In the genomic region with DNA sequence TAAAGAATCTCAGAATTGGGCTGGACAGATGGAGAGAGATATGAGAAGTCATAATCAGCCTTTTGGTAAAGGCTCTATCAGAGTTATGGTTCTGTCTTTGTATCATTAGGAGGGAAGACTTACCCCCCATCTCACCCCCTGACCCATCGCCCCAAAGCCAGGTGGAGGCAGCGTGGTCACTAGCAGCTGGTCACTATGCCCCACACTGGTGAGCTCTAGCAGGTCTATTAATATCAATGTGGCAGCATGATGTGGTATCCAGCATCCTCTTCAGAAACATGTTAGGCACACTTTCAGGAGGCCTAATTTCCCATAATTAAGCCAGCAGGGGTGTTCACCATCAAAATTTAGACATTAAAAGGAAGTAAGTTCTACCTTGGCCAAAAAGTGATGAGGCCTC, we compare ENCODE assay signal across 16 cellular contexts.
DNase-seq lines count a peak whose midpoint lies in the region; ATAC-seq lines count a peak whose summit lies in the region.
"Had no signal": no experiment of that assay in that cellular context is flagged by ENCODE, and none has a peak within 500 bp of the region (broad histone marks: within the 10 kb centered on the region; RNA-seq: fewer than 3 reads in every experiment).

No MANE protein-coding gene starts in this region.

- H3K9ac ChIP-seq in neuronal stem cell (ENCODE audit: low read depth, low read length, poor library complexity) = no peak overlapping the region

- peaks cover 0 to 2% (median 0%) of the 10 kb centered on the region in 5 donors for H3K9me3 Mint-ChIP-seq in CD8-positive, alpha-beta memory T cell

- peaks cover 0 to 2% of the 10 kb centered on the region in 2 donors for H3K27me3 Mint-ChIP-seq in CD8-positive, alpha-beta memory T cell
- H3K27me3 Mint-ChIP-seq: B cell; CD4-positive, alpha-beta T cell had no signal

- H3K4me1 ChIP-seq in SJSA1 (replicated peaks) (peaks cover 16% of the 10 kb centered on the region), neuronal stem cell (ENCODE audit: control insufficient read depth in 2 of 2, insufficient read depth in 1 of 2, low read depth in 1 of 2, low read length in 2 of 2) (peaks cover 0 to 2% of the 10 kb centered on the region in 2 donors), SJCRH30 (no peaks in the 10 kb centered on the region), aorta (ENCODE audit: control insufficient read depth in 1 of 2, insufficient read depth in 2 of 2, low read length in 2 of 2) (no peaks in the 10 kb centered on the region)
- H3K4me1 ChIP-seq in CD8-positive, alpha-beta memory T cell (ENCODE audit: insufficient read depth, low read length) = no peaks in the 10 kb centered on the region

- no peak overlapping the region for H2BK15ac ChIP-seq in neuronal stem cell (ENCODE audit: low read length)

- H3K18ac ChIP-seq in neuronal stem cell (ENCODE audit: low read length) = no peak overlapping the region

- no peaks in the 10 kb centered on the region for H3K27me3 ChIP-seq in SJSA1 (replicated peaks)
- no peaks in the 10 kb centered on the region for H3K27me3 ChIP-seq in neuronal stem cell (ENCODE audit: control insufficient read depth in 3 of 3, insufficient read depth in 3 of 3, low read depth in 1 of 3, low read length in 3 of 3)
- no peaks in the 10 kb centered on the region for H3K27me3 ChIP-seq in SJCRH30
- H3K27me3 ChIP-seq in CD8-positive, alpha-beta memory T cell (ENCODE audit: insufficient read depth, low read length, poor library complexity, severe bottlenecking) = no peaks in the 10 kb centered on the region
- H3K27me3 ChIP-seq in aorta (ENCODE audit: control insufficient read depth in 1 of 2, insufficient read depth in 2 of 2, low read length in 1 of 2) = no peaks in the 10 kb centered on the region

- no peaks in the 10 kb centered on the region for H3K79me1 ChIP-seq in neuronal stem cell (ENCODE audit: low read depth, low read length)

- no peak overlapping the region for H2BK5ac ChIP-seq in neuronal stem cell (ENCODE audit: low read length)

- H4K8ac ChIP-seq in neuronal stem cell (ENCODE audit: low read depth, low read length) = no peak overlapping the region

- no peak overlapping the region for H3K23ac ChIP-seq in neuronal stem cell (ENCODE audit: low read depth, low read length, poor library complexity)

- no peak overlapping the region for H3K4me3 Mint-ChIP-seq in CD8-positive, alpha-beta memory T cell
- H3K4me3 Mint-ChIP-seq: B cell; CD4-positive, alpha-beta T cell; H9 had no signal

- no peak overlapping the region for H4K91ac ChIP-seq in neuronal stem cell (ENCODE audit: low read depth, low read length, poor library complexity)

- H3K27ac Mint-ChIP-seq in CD8-positive, alpha-beta memory T cell = no peak overlapping the region
- H3K27ac Mint-ChIP-seq: B cell; CD4-positive, alpha-beta T cell; H9 had no signal

- no peak overlapping the region for H3K4ac ChIP-seq in neuronal stem cell (ENCODE audit: low read length)

- H3K4me2 ChIP-seq in neuronal stem cell (ENCODE audit: insufficient read depth, low read length, poor library complexity, severe bottlenecking) = no peak overlapping the region

- H3K36me3 ChIP-seq in SJSA1 (no peaks in the 10 kb centered on the region), neuronal stem cell (replicated peaks in 1 of 2; ENCODE audit: control insufficient read depth in 2 of 2, insufficient read depth in 2 of 2, low read length in 2 of 2) (no peaks in the 10 kb centered on the region), SJCRH30 (no peaks in the 10 kb centered on the region), aorta (ENCODE audit: control insufficient read depth in 1 of 2, insufficient read depth in 2 of 2, low read length in 1 of 2) (no peaks in the 10 kb centered on the region)
- H3K36me3 ChIP-seq in CD8-positive, alpha-beta memory T cell (ENCODE audit: insufficient read depth, low read length) = no peaks in the 10 kb centered on the region

- POLR2A ChIA-PET in CD8-positive, alpha-beta memory T cell (lab: Charles Lee) = no interaction called here

- H2BK120ac ChIP-seq in neuronal stem cell (ENCODE audit: low read depth, low read length) = no peak overlapping the region

- H3K4me3 ChIP-seq in SJSA1 (no peak overlapping the region), neuronal stem cell (ENCODE audit: low read length in 2 of 2) (no peak overlapping the region), SJCRH30 (no peak overlapping the region), aorta (ENCODE audit: low read length in 2 of 2) (no peak overlapping the region)
- no peak overlapping the region for H3K4me3 ChIP-seq in CD8-positive, alpha-beta memory T cell (ENCODE audit: low read length)

- CTCF ChIA-PET in CD8-positive, alpha-beta memory T cell (lab: Charles Lee) = no interaction called here

- H2AFZ ChIP-seq in neuronal stem cell (ENCODE audit: low read length) = no peak overlapping the region

- no peaks in the 10 kb centered on the region for H3K4me1 Mint-ChIP-seq in CD8-positive, alpha-beta memory T cell
- H3K4me1 Mint-ChIP-seq: B cell, H9 had no signal

- DNase-seq in SJSA1 (ENCODE audit: low read depth in 1 of 2, low spot score in 2 of 2) (no peak), Right ventricle myocardium superior (no peak), left ventricle myocardium superior (no peak), neuronal stem cell (ENCODE audit: low spot score) (no peak), SJCRH30 (no peak), aorta (no peak)
- DNase-seq in CD8-positive, alpha-beta memory T cell = no peak
- DNase-seq: C1 segment of cervical spinal cord; CD4-positive, alpha-beta T cell; COR-L47; DMS153; DMS79 treated with DMSO at 0.1 percent for 48 hours; GOT3; H9 had no signal

- no peak overlapping the region for H2AK5ac ChIP-seq in neuronal stem cell (ENCODE audit: low read depth, low read length)

- no peak overlapping the region for H2BK12ac ChIP-seq in neuronal stem cell (ENCODE audit: low read length)

- peak overlapping the region; percentile 91 for H3K14ac ChIP-seq in neuronal stem cell (ENCODE audit: low read length)

- WGBS in neuronal stem cell (ENCODE audit: extremely low coverage in 2 of 2, insufficient read length in 2 of 2, insufficient replicate concordance in 1 of 2), 2 donors = no CpG with 5 or more reads among the region's 2 CpGs
- 98% methylated on average over 2 of the region's 2 CpGs for whole genome bisulfite sequencing in aorta, 2 donors

- peaks cover 0 to 5% (median 0%) of the 10 kb centered on the region in 3 donors for H3K36me3 Mint-ChIP-seq in CD8-positive, alpha-beta memory T cell

- ATAC-seq in Right ventricle myocardium superior (ENCODE audit: poor library complexity) (peak; percentile 71), left ventricle myocardium superior (peak; percentile 68), aorta (ENCODE audit: low FRiP score) (no peak)

- H3K27ac ChIP-seq in SJSA1 (peak overlapping the region; percentile 32; the same call in 1 of the 2 replicates), neuronal stem cell (replicated peaks; ENCODE audit: low read length) (no peak overlapping the region), SJCRH30 (no peak overlapping the region), aorta (ENCODE audit: low read depth in 1 of 2, low read length in 2 of 2) (no peak overlapping the region)
- H3K27ac ChIP-seq in CD8-positive, alpha-beta memory T cell (ENCODE audit: low read depth, low read length) = no peak overlapping the region
- H3K27ac ChIP-seq: HL-60 had no signal

- H3K9me3 ChIP-seq in SJSA1 (replicated peaks) = no peaks in the 10 kb centered on the region
- H3K9me3 ChIP-seq in neuronal stem cell (replicated peaks in 1 of 2; ENCODE audit: control insufficient read depth in 2 of 2, insufficient read depth in 1 of 2, low read depth in 1 of 2, low read length in 2 of 2) = peaks cover 0 to 3% of the 10 kb centered on the region in 2 donors
- H3K9me3 ChIP-seq in SJCRH30 (replicated peaks) = no peaks in the 10 kb centered on the region
- H3K9me3 ChIP-seq in CD8-positive, alpha-beta memory T cell (ENCODE audit: low read length) = no peaks in the 10 kb centered on the region
- H3K9me3 ChIP-seq in aorta (ENCODE audit: control insufficient read depth, low read length) = no peaks in the 10 kb centered on the region

- intact Hi-C loops in Right ventricle myocardium superior (cut with DNase I) (loop anchor here (10.0 kb wide), 1 partner anchor 111 kb away; no protein-coding TSS in a partner anchor), left ventricle myocardium superior (cut with micrococcal nuclease) (no loop called here), aorta (cut with DNase I) (no loop called here)
